In genomic region chr15:64989331-64990167, GRCh38 we compare ENCODE assay signal across 8 cellular contexts. TPM values are rescaled to one million over a fixed set of nuclear protein-coding genes. Genes with fewer than 3 reads are reported as not detected.
DNase-seq lines count a peak whose midpoint lies in the region; ATAC-seq and TF ChIP-seq lines count a peak whose summit lies in the region.

Gene SPG21 (minus strand): TSS chr15:64989914. CDS start chr15:64983569, 6,345 bp downstream.

- 0 to 1% methylated on average over 72 to 78 of the region's 78 CpGs for WGBS in esophagus, 2 donors

- H3K27ac ChIP-seq in esophagus (ENCODE audit: low read depth in 2 of 2, low read length in 1 of 2): peak within 1 kb of the TSS; percentile 85 to 89

- H3K4me3 Mint-ChIP-seq in activated T-cell treated with anti-CD3 and anti-CD28 coated beads, Interleukin-2, amount 50 U/mL, for 24 hours: peak within 1 kb of the TSS; percentile 100

- peaks cover 39% of the 10 kb centered on the region for H3K36me3 Mint-ChIP-seq in activated T-cell treated with anti-CD3 and anti-CD28 coated beads, Interleukin-2, amount 50 U/mL, for 24 hours (ENCODE audit: low read depth)

- H3K9me3 Mint-ChIP-seq in activated T-cell treated with anti-CD3 and anti-CD28 coated beads, Interleukin-2, amount 50 U/mL, for 24 hours: no peaks in the 10 kb centered on the region

- H3K27ac Mint-ChIP-seq in activated T-cell treated with anti-CD3 and anti-CD28 coated beads, Interleukin-2, amount 50 U/mL, for 24 hours: peak within 1 kb of the TSS; percentile 97

- H3K4me1 Mint-ChIP-seq in activated T-cell treated with anti-CD3 and anti-CD28 coated beads, Interleukin-2, amount 50 U/mL, for 24 hours (ENCODE audit: low read depth): peaks cover 50% of the 10 kb centered on the region

- DNase-seq in DMS53 treated with DMSO at 0.1 percent for 48 hours (lab: John Stamatoyannopoulos, UW; ENCODE audit: unreplicated experiment) (peak; percentile 63), KG1 (lab: John Stamatoyannopoulos, UW) (peak; percentile 79)
- peak; percentile 95 for DNase-seq in activated T-cell treated with anti-CD3 and anti-CD28 coated beads, Interleukin-2, amount 50 U/mL, for 24 hours
- DNase-seq in stimulated activated CD8-positive, alpha-beta memory T cell treated with anti-CD3 and anti-CD28 coated beads, Interleukin-4, amount 100 ng/mL, for 48 hours: peak; percentile 94

- H3K9me3 ChIP-seq in esophagus (ENCODE audit: control insufficient read depth in 2 of 2, insufficient read depth in 1 of 2, low read depth in 1 of 2, low read length in 1 of 2) (no peaks in the 10 kb centered on the region), mucosa of stomach (ENCODE audit: control insufficient read depth, low read length) (no peaks in the 10 kb centered on the region)

- H3K4me1 ChIP-seq in esophagus (ENCODE audit: control insufficient read depth in 2 of 2, insufficient read depth in 2 of 2, low read length in 1 of 2) (no peaks in the 10 kb centered on the region), mucosa of stomach (ENCODE audit: control insufficient read depth, insufficient read depth, low read length) (peaks cover 16% of the 10 kb centered on the region)

- peak within 1 kb of the TSS; percentile 82 for H3K9ac ChIP-seq in mucosa of stomach (ENCODE audit: low read length)

- peak; percentile 92 for ATAC-seq in GM21737 (IDR thresholded peaks at IDR 0.05; ENCODE audit: unreplicated experiment)

- H3K36me3 ChIP-seq in esophagus (ENCODE audit: control insufficient read depth in 2 of 2, insufficient read depth in 2 of 2, low read length in 1 of 2) (no peaks in the 10 kb centered on the region), mucosa of stomach (ENCODE audit: control insufficient read depth, insufficient read depth, low read length) (no peaks in the 10 kb centered on the region)

- H3K27me3 ChIP-seq in esophagus (ENCODE audit: control insufficient read depth in 1 of 2, insufficient read depth in 2 of 2, low read length in 2 of 2) (no peaks in the 10 kb centered on the region), mucosa of stomach (ENCODE audit: control insufficient read depth, insufficient read depth, low read length) (no peaks in the 10 kb centered on the region)

- H3K4me3 ChIP-seq in esophagus (ENCODE audit: low read depth in 1 of 2, low read length in 2 of 2): peak within 1 kb of the TSS; percentile 86 to 98
- peak within 1 kb of the TSS; percentile 94 for H3K4me3 ChIP-seq in mucosa of stomach (ENCODE audit: low read length)

- H3K27me3 Mint-ChIP-seq in activated T-cell treated with anti-CD3 and anti-CD28 coated beads, Interleukin-2, amount 50 U/mL, for 24 hours: no peaks in the 10 kb centered on the region

TF ChIP-seq in PFSK-1, 5 proteins besides CTCF, POLR2A, EP300 and RAD21:
- TF ChIP-seq POLR2AphosphoS5 (IDR thresholded peaks at IDR 0.05; ENCODE audit: low read depth, low read length): peak; percentile 78
- TF ChIP-seq REST (IDR thresholded peaks at IDR 0.05; ENCODE audit: insufficient read depth in 1 of 2, low read depth in 2 of 2, low read length in 2 of 2): no peak
- peak; percentile 33; the same call in 1 of the 2 replicates for TF ChIP-seq TAF1 (IDR thresholded peaks at IDR 0.05; ENCODE audit: borderline replicate concordance, insufficient read depth, low read length)
- TF ChIP-seq SIN3A (IDR thresholded peaks at IDR 0.05; ENCODE audit: borderline replicate concordance, insufficient read depth, low read length): 0 out of 2 replicates have a peak, but pooled peaks have one; percentile 17
- TF ChIP-seq FOXP2 (optimal IDR thresholded peaks at IDR 0.05; ENCODE audit: borderline replicate concordance, extremely low read depth, extremely low read length, insufficient read depth): peak; percentile 68

RNA-seq across cellular contexts. Expression of gene SPG21, which starts in this region (rescaled TPM):
- polyA plus RNA-seq in PFSK-1 (2012; ENCODE audit: insufficient read length, low read depth): 76.0 TPM
- polyA plus RNA-seq in esophagus: 10 to 100 TPM; 22.9 to 34.3 TPM

Comparison
In these comparisons a context has a peak if more than half of its experiments do, and no peak if none do; other contexts are left out.
1. Peak in every context shown above with its lines: DNase-seq, ATAC-seq, H3K4me3 ChIP-seq and H3K27ac ChIP-seq.